In the genomic region with DNA sequence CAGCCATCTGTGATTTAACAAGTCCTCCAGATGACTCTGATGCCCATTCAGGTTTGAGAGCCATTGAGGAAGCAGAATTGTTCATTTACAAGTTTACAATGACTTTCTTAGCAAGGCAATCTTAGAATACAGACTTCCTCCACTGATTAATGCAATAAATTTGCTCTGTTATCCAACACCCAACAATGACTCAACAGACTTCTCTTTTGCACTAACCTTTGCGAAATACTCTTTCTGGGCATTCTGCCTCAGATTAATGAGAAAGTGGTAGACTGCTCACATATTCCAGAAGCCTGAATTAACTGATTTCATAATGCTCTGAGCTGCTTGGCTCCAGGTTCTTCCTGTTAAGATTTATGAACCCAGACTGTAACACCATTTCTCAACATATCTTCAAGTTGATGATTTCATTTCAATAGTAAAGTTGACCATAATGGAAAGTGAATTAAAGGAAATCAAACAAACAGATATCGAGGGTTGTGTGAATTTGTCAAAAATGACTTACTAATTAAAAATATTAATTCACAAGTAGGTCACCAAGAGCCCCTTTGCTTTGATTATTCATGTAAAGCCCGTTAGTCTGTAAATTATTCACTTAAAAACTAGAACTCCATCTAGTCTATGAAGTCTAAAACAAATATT, we compare ENCODE assay signal across 13 cellular contexts.
A peak's percentile ranks its signal among the peaks of the same experiment; 100 is the strongest.
DNase-seq lines count a peak whose midpoint lies in the region; ATAC-seq and TF ChIP-seq lines count a peak whose summit lies in the region.
"Had no signal": no experiment of that assay in that cellular context is flagged by ENCODE, and none has a peak within 500 bp of the region (broad histone marks: within the 10 kb centered on the region; RNA-seq: fewer than 3 reads in every experiment).

No MANE protein-coding gene starts in this region.

- dilution Hi-C loops in IMR-90 (cut with HindIII; ENCODE audit: low sequenced_read_pairs, unreplicated experiment): no loop called here

- peak overlapping the region; percentile 84; the same call in 1 of the 2 replicates for H4K5ac ChIP-seq in IMR-90 (ENCODE audit: low read depth, low read length)

- H2BK5ac ChIP-seq in IMR-90 (ENCODE audit: low read depth, low read length, poor library complexity, severe bottlenecking): peak overlapping the region; percentile 98

- H3K27me3 Mint-ChIP-seq in activated T-cell treated with anti-CD3 and anti-CD28 coated beads, Interleukin-2, amount 50 U/mL, for 72 hours (ENCODE audit: low read depth): peaks cover 34% of the 10 kb centered on the region

- DNase-seq in AG04450 (ENCODE audit: low read depth, low spot score): peak; percentile 86
- DNase-seq in IMR-90: peak; percentile 97
- DNase-seq in astrocyte of the spinal cord (ENCODE audit: low read depth, low spot score): peak; percentile 95
- DNase-seq in kidney tubule cell (ENCODE audit: low spot score): peak; percentile 83
- DNase-seq in substantia nigra (lab: John Stamatoyannopoulos, UW): no peak
- no peak for DNase-seq in H7
- DNase-seq in activated T-cell treated with anti-CD3 and anti-CD28 coated beads, Interleukin-2, amount 50 U/mL, for 72 hours: no peak
- DNase-seq: activated T-cell treated with anti-CD3 and anti-CD28 coated beads, Interleukin-2, amount 50 U/mL, for 48 hours; CD8-positive, alpha-beta memory T cell; effector CD4-positive, alpha-beta T cell; NCI-H345 had no signal

- peaks cover 25 to 46% of the 10 kb centered on the region in 2 experiments for H3K79me1 ChIP-seq in IMR-90 (ENCODE audit: low read depth in 1 of 2, low read length in 2 of 2)

- peaks cover 1% of the 10 kb centered on the region for H3K9me1 ChIP-seq in IMR-90 (ENCODE audit: insufficient read depth, low read length)

- H3K4me2 ChIP-seq in IMR-90 (ENCODE audit: low read depth, low read length): no peak overlapping the region

- peak overlapping the region; percentile 46; the same call in 1 of the 2 replicates for H3K14ac ChIP-seq in IMR-90 (replicated peaks; ENCODE audit: low read depth, low read length)

- H3K4me1 ChIP-seq in IMR-90 (ENCODE audit: control insufficient read depth, insufficient read depth, low read length): peaks cover 4% of the 10 kb centered on the region; the same call in 1 of the 2 replicates

- H2BK120ac ChIP-seq in IMR-90 (ENCODE audit: low read depth, low read length): peak overlapping the region; percentile 88

- H3K18ac ChIP-seq in IMR-90 (ENCODE audit: low read depth, low read length): peak overlapping the region; percentile 91; the same call in 1 of the 2 replicates

- ATAC-seq in IMR-90 (ENCODE audit: low read depth): peak; percentile 33
- ATAC-seq in HG03354 (IDR thresholded peaks at IDR 0.05; ENCODE audit: poor library complexity, severe bottlenecking, unreplicated experiment): no peak
- ATAC-seq in activated T-cell treated with anti-CD3 and anti-CD28 coated beads, Interleukin-2, amount 50 U/mL, for 72 hours (replicated peaks in 1 of 2): no peak

- H3K4me3 Mint-ChIP-seq in activated T-cell treated with anti-CD3 and anti-CD28 coated beads, Interleukin-2, amount 50 U/mL, for 72 hours: no peak overlapping the region
- H3K4me3 Mint-ChIP-seq: CD8-positive, alpha-beta memory T cell had no signal

- POLR2A ChIA-PET in AG04450 (lab: Yijun Ruan, JAX) (interaction anchor here (1.0 kb wide), 1 partner anchor 21 kb away, joined by 3 read pairs; no protein-coding TSS in a partner anchor), IMR-90 (lab: Charles Lee; ENCODE audit: unreplicated experiment) (no interaction called here)

- BruUV-seq in IMR-90 (replicated peaks; lab: Mats Ljungman, UMichigan): no TSS peak

- H2BK20ac ChIP-seq in IMR-90 (ENCODE audit: low read depth, low read length): peak overlapping the region; percentile 50; the same call in 1 of the 2 replicates

- no peak overlapping the region for H3K9ac ChIP-seq in IMR-90 (ENCODE audit: low read depth, low read length)

- H3K9me3 ChIP-seq in AG04450 (ENCODE audit: control insufficient read depth, insufficient read depth, low read length) (peaks cover 8% of the 10 kb centered on the region; the same call in 1 of the 2 replicates), IMR-90 (ENCODE audit: control insufficient read depth, insufficient read depth, low read length) (peaks cover 18% of the 10 kb centered on the region)

- H3K27me3 ChIP-seq in AG04450 (ENCODE audit: control insufficient read depth, insufficient read depth, low read length) (no peaks in the 10 kb centered on the region), IMR-90 (ENCODE audit: control insufficient read depth, insufficient read depth, low read length) (no peaks in the 10 kb centered on the region), H7 (ENCODE audit: control insufficient read depth, insufficient read depth, low read length) (no peaks in the 10 kb centered on the region; the same call in 1 of the 2 replicates)

- H2AFZ ChIP-seq in IMR-90 (replicated peaks; ENCODE audit: low read length, poor library complexity): no peak overlapping the region

- H4K20me1 ChIP-seq in IMR-90 (ENCODE audit: insufficient read depth, low read length): no peaks in the 10 kb centered on the region

- peak overlapping the region; percentile 53; the same call in 1 of the 2 replicates for H3K56ac ChIP-seq in IMR-90 (ENCODE audit: extremely low read depth, insufficient read depth, low read length)

- H3K4ac ChIP-seq in IMR-90 (ENCODE audit: low read depth, low read length): peak overlapping the region; percentile 79; the same call in 1 of the 2 replicates

- peak overlapping the region; percentile 52; the same call in 1 of the 3 replicates for H2BK15ac ChIP-seq in IMR-90 (ENCODE audit: low read depth, low read length)

- TF ChIP-seq CTCF in AG04450 (IDR thresholded peaks at IDR 0.05; ENCODE audit: low read depth, low read length) (no peak), IMR-90 (conservative IDR thresholded peaks at IDR 0.05; ENCODE audit: low read depth, low read length) (no peak), astrocyte of the spinal cord (IDR thresholded peaks at IDR 0.05; ENCODE audit: low read depth, low read length) (no peak)

- H3K27ac ChIP-seq in AG04450 (ENCODE audit: low read depth, low read length): no peak overlapping the region
- peak overlapping the region; percentile 64 for H3K27ac ChIP-seq in IMR-90 (ENCODE audit: insufficient read depth, low read length)
- no peak overlapping the region for H3K27ac ChIP-seq in substantia nigra (ENCODE audit: low read depth, low read length, poor library complexity, severe bottlenecking)

- H3K27ac Mint-ChIP-seq in activated T-cell treated with anti-CD3 and anti-CD28 coated beads, Interleukin-2, amount 50 U/mL, for 72 hours: no peak overlapping the region
- H3K27ac Mint-ChIP-seq: CD8-positive, alpha-beta memory T cell; progenitor cell of endocrine pancreas had no signal

- H3K36me3 ChIP-seq in IMR-90 (ENCODE audit: control insufficient read depth, insufficient read depth, low read length) (peaks cover 21% of the 10 kb centered on the region), H7 (replicated peaks; ENCODE audit: control insufficient read depth, insufficient read depth, low read length) (no peaks in the 10 kb centered on the region)

- H3K23ac ChIP-seq in IMR-90 (ENCODE audit: low read depth, low read length): no peak overlapping the region

- CTCF ChIA-PET in AG04450 (lab: Charles Lee) (interaction anchor here (0.9 kb wide), 1 partner anchor 320 kb away, joined by 4 read pairs; no protein-coding TSS in a partner anchor), IMR-90 (lab: Yijun Ruan, JAX) (interaction anchor here (0.6 kb wide), 1 partner anchor 533 kb away, joined by 3 read pairs; no protein-coding TSS in a partner anchor)

- no peaks in the 10 kb centered on the region for H3K4me1 Mint-ChIP-seq in activated T-cell treated with anti-CD3 and anti-CD28 coated beads, Interleukin-2, amount 50 U/mL, for 72 hours (ENCODE audit: low read depth)
- H3K4me1 Mint-ChIP-seq: CD8-positive, alpha-beta memory T cell had no signal

- no peak overlapping the region for H3K4me3 ChIP-seq in AG04450 (ENCODE audit: low read depth, low read length)
- no peak overlapping the region for H3K4me3 ChIP-seq in IMR-90 (ENCODE audit: insufficient read depth, low read depth, low read length)
- H3K4me3 ChIP-seq in astrocyte of the spinal cord (ENCODE audit: low read depth, low read length): no peak overlapping the region
- no peak overlapping the region for H3K4me3 ChIP-seq in H7 (ENCODE audit: insufficient read depth, low read depth, low read length)

- in situ Hi-C loops in IMR-90 (cut with MboI; ENCODE audit: low sequenced_read_pairs) (loop anchor here (25.0 kb wide), 1 partner anchor 1001 kb away; a partner anchor contains a TSS), astrocyte of the spinal cord (cut with HindIII; ENCODE audit: low sequenced_read_pairs) (no loop called here)

- intact Hi-C loops in IMR-90 (cut with micrococcal nuclease): no loop called here

- H3K9me3 Mint-ChIP-seq in activated T-cell treated with anti-CD3 and anti-CD28 coated beads, Interleukin-2, amount 50 U/mL, for 72 hours: no peaks in the 10 kb centered on the region
- H3K9me3 Mint-ChIP-seq: CD8-positive, alpha-beta memory T cell had no signal

- H2AK5ac ChIP-seq in IMR-90 (ENCODE audit: low read depth, low read length): peak overlapping the region; percentile 71; the same call in 1 of the 2 replicates

- no peaks in the 10 kb centered on the region for H3K36me3 Mint-ChIP-seq in activated T-cell treated with anti-CD3 and anti-CD28 coated beads, Interleukin-2, amount 50 U/mL, for 72 hours (ENCODE audit: insufficient read depth in 2 of 2)
- H3K36me3 Mint-ChIP-seq: CD8-positive, alpha-beta memory T cell had no signal

- H4K8ac ChIP-seq in IMR-90 (ENCODE audit: low read depth in 2 of 2, low read length in 2 of 2): peak overlapping the region; percentile 22 to 83

- H2AK9ac ChIP-seq in IMR-90 (replicated peaks; ENCODE audit: low read depth, low read length, poor library complexity): no peak overlapping the region

- H4K91ac ChIP-seq in IMR-90 (ENCODE audit: insufficient read depth, low read depth, low read length): peak overlapping the region; percentile 77

- no peak for TF ChIP-seq RAD21 in IMR-90 (IDR thresholded peaks at IDR 0.05; ENCODE audit: low read length)

- no CpG with 5 or more reads among the region's 3 CpGs for WGBS in IMR-90 (ENCODE audit: extremely low coverage in 2 of 2, insufficient read length in 1 of 2), 2 experiments

- TF ChIP-seq POLR2A in IMR-90 (IDR thresholded peaks at IDR 0.05; ENCODE audit: low read depth, low read length): no peak

TF ChIP-seq in IMR-90, 13 proteins besides CTCF, POLR2A, EP300 and RAD21 (continues in another document):
- peak; percentile 26; the same call in 1 of the 2 replicates for TF ChIP-seq MAFK (IDR thresholded peaks at IDR 0.05; ENCODE audit: low read depth, low read length)
- TF ChIP-seq MAZ (IDR thresholded peaks at IDR 0.05; ENCODE audit: borderline replicate concordance, low read depth, low read length): no peak
- TF ChIP-seq NFE2L2 (IDR thresholded peaks at IDR 0.05; ENCODE audit: low read depth, low read length): peak; percentile 82

Comparison
In these comparisons a context has a peak if more than half of its experiments do, and no peak if none do; other contexts are left out.
1. DNase-seq: peak in AG04450 (single experiment), IMR-90 (single experiment), astrocyte of the spinal cord (single experiment) and kidney tubule cell (single experiment); none in substantia nigra (0 of 49), H7 (single experiment) and activated T-cell treated with anti-CD3 and anti-CD28 coated beads, Interleukin-2, amount 50 U/mL, for 72 hours (0 of 2).